8 cellular contexts compared by ENCODE assay signal in the genomic region with DNA sequence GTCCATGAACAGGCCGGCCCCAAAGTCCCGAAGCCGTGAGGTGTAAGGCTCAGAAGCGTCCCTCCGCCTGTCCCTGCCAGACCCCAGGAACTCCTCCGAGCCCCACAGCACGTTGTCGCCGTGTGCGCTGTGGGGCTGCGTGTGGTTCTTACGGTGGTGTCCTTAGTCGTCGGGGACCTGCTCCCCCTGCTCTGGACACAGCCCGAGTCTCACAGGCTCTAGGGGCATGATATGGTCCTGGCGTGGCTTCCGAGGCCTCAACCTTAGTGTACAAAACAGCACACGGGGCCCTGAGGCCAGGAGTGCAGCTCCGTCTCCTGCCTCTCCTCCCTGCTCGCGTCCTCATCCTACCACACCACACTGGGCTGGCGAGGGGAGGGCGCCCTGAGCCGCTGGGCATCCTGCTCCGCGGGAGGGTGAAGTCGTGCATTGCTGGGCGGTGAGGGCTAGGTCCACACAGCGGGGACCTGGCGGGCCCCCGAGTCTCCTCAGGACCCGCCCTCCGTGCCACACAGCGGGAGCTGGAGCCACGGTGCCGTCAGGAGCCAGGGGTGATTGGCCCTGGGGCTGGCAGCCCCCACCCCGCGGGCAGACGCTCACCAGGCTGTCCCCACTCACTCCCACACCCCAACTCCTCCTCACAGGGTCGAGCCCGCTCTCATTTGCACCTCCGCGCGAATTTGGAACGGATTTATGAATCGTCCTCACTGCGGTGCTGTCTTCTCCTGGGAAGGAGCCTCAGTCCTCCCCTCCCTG. TPM values are rescaled to one million over a fixed set of nuclear protein-coding genes. Genes with fewer than 3 reads are reported as not detected.
DNase-seq lines count a peak whose midpoint lies in the region; ATAC-seq, FAIRE-seq and TF ChIP-seq lines count a peak whose summit lies in the region.

No MANE protein-coding gene starts in this region.

- RAD21 ChIA-PET in GM12878 (lab: Charles Lee; ENCODE audit: unreplicated experiment) = interaction anchor here (0.8 to 1.0 kb wide), 2 partner anchors 36 to 68 kb away, joined by 3 read pairs; a partner anchor contains a TSS

- no peak for TF ChIP-seq RAD21 in GM12878 (IDR thresholded peaks at IDR 0.05; ENCODE audit: insufficient read depth, low read depth, low read length)

- no peak for DNase-seq in AG10803 (ENCODE audit: low read depth)
- DNase-seq in GM12878 (ENCODE audit: low read depth, low spot score) = no peak
- DNase-seq in mesenchymal stem cell = peak; percentile 18
- no peak for DNase-seq in epidermal melanocyte (ENCODE audit: insufficient read length, low spot score)
- no peak for DNase-seq in NK-92 treated with Interleukin-12 subunit alpha and Interleukin-12 subunit beta, amount 100 ng/mL, for 24 hours (lab: John Stamatoyannopoulos, UW)

- ATAC-seq in HG02610 (IDR thresholded peaks at IDR 0.05; ENCODE audit: unreplicated experiment) (peak; percentile 1), GM12878 (peak; percentile 3), GM18858 (IDR thresholded peaks at IDR 0.05; ENCODE audit: unreplicated experiment) (no peak), HG03439 (IDR thresholded peaks at IDR 0.05; ENCODE audit: unreplicated experiment) (no peak)

- peak overlapping the region; percentile 84 for H2BK120ac ChIP-seq in mesenchymal stem cell (ENCODE audit: low read depth, low read length)

- WGBS in GM12878 (ENCODE audit: insufficient coverage, insufficient replicate concordance, low lambda C conversion rate, missing lambda C conversion rate) = 46% methylated on average over 47 of the region's 47 CpGs
- WGBS in mesenchymal stem cell = 47% methylated on average over 46 of the region's 47 CpGs

- H3K27me3 ChIP-seq in GM12878 (replicated peaks in 1 of 2; ENCODE audit: control insufficient read depth in 2 of 2, insufficient read depth in 2 of 2, low read length in 1 of 2) = no peaks in the 10 kb centered on the region
- H3K27me3 ChIP-seq in mesenchymal stem cell (ENCODE audit: control insufficient read depth in 1 of 2, insufficient read depth in 1 of 2, low read length in 2 of 2) = peaks cover 0 to 17% of the 10 kb centered on the region in 2 experiments

- no peak for FAIRE-seq in GM12878 (lab: Jason Lieb, UNC)

- peak overlapping the region; percentile 89 for H2AFZ ChIP-seq in GM12878 (ENCODE audit: control insufficient read depth, low read depth, low read length)
- H2AFZ ChIP-seq in mesenchymal stem cell (ENCODE audit: low read depth, low read length) = peak overlapping the region; percentile 82

- H3K27ac ChIP-seq in GM12878 (ENCODE audit: control insufficient read depth, insufficient read depth) (no peak overlapping the region), mesenchymal stem cell (ENCODE audit: low read length, poor library complexity, severe bottlenecking) (no peak overlapping the region)

- H3K79me1 ChIP-seq in mesenchymal stem cell (replicated peaks; ENCODE audit: low read length, poor library complexity, severe bottlenecking) = peaks cover 10% of the 10 kb centered on the region

- H3K4me1 ChIP-seq in GM12878 (ENCODE audit: control insufficient read depth, insufficient read depth, low read length) (peaks cover 24% of the 10 kb centered on the region), mesenchymal stem cell (ENCODE audit: control insufficient read depth, insufficient read depth, low read depth, low read length) (peaks cover 51% of the 10 kb centered on the region)

- H3K4me2 ChIP-seq in GM12878 (ENCODE audit: control insufficient read depth, insufficient read depth) (peak overlapping the region; percentile 87), mesenchymal stem cell (ENCODE audit: low read length, poor library complexity, severe bottlenecking) (peak overlapping the region; percentile 82)

- peak overlapping the region; percentile 6 to 93 for H3K4ac ChIP-seq in mesenchymal stem cell (ENCODE audit: low read depth in 1 of 2, low read length in 2 of 2)

- TF ChIP-seq POLR2A in GM12878 (IDR thresholded peaks at IDR 0.05; ENCODE audit: low read depth, low read length) = no peak

- BruUV-seq in GM12878 (replicated peaks; lab: Mats Ljungman, UMichigan) = no TSS peak

- no peak for TF ChIP-seq EP300 in GM12878 (IDR thresholded peaks at IDR 0.05; ENCODE audit: borderline replicate concordance in 1 of 2, control insufficient read depth in 1 of 2, low read depth in 2 of 2, low read length in 2 of 2)

- peak overlapping the region; percentile 77 for H4K91ac ChIP-seq in mesenchymal stem cell (ENCODE audit: low read length)

- no peaks in the 10 kb centered on the region; the same call in 1 of the 2 replicates for H4K20me1 ChIP-seq in GM12878 (ENCODE audit: control insufficient read depth, insufficient read depth)

- SMC1A ChIA-PET in GM12878 (lab: Charles Lee; ENCODE audit: uncharacterized antibody, unreplicated experiment) = interaction anchor here (1.0 to 1.5 kb wide), 3 partner anchors 11 to 93 kb away, joined by 3 to 6 read pairs (median 3); no protein-coding TSS in a partner anchor

- peak overlapping the region in 1 of 2 experiments; percentile 94 for H3K14ac ChIP-seq in mesenchymal stem cell (ENCODE audit: low read length in 2 of 2)

- TF ChIP-seq CTCF in AG10803 (conservative IDR thresholded peaks at IDR 0.05; ENCODE audit: low read length) = no peak
- TF ChIP-seq CTCF in GM12878 (IDR thresholded peaks at IDR 0.05 in 2 of 3, conservative IDR thresholded peaks at IDR 0.05 in 1 of 3; ENCODE audit: control insufficient read depth in 2 of 3, extremely low read depth in 1 of 3, insufficient read depth in 1 of 3, low read depth in 3 of 3, low read length in 3 of 3) = no peak

- H2AK5ac ChIP-seq in mesenchymal stem cell (ENCODE audit: low read length, severe bottlenecking) = peak overlapping the region; percentile 57

- POLR2A ChIA-PET in GM12878 (lab: Charles Lee) = interaction anchor here (0.6 to 1.6 kb wide), 5 partner anchors 9 to 270 kb away, joined by 3 to 8 read pairs (median 4); a partner anchor contains a TSS

- intact Hi-C loops in GM12878 (cut with micrococcal nuclease; ENCODE audit: unreplicated experiment) = loop anchor here (5.0 kb wide), 2 partner anchors 39 to 56 kb away; a partner anchor contains a TSS

- H3K23ac ChIP-seq in mesenchymal stem cell (ENCODE audit: low read length in 2 of 2) = peak overlapping the region in 1 of 2 experiments; percentile 91

- peak overlapping the region in 1 of 2 experiments; percentile 88 for H2BK12ac ChIP-seq in mesenchymal stem cell (ENCODE audit: low read length in 2 of 2)

- H3K9me3 ChIP-seq in GM12878 (replicated peaks; ENCODE audit: control insufficient read depth, insufficient read depth, low read length) = no peaks in the 10 kb centered on the region
- no peaks in the 10 kb centered on the region for H3K9me3 ChIP-seq in mesenchymal stem cell (ENCODE audit: control insufficient read depth, low read length)

- H2BK5ac ChIP-seq in mesenchymal stem cell (ENCODE audit: low read depth, low read length, poor library complexity, severe bottlenecking) = no peak overlapping the region

- peak overlapping the region; percentile 68 for H3K9ac ChIP-seq in GM12878 (ENCODE audit: control insufficient read depth, insufficient read depth, low read length)
- peak overlapping the region; percentile 79 for H3K9ac ChIP-seq in mesenchymal stem cell (ENCODE audit: low read length)

- peak overlapping the region; percentile 70 for H4K8ac ChIP-seq in mesenchymal stem cell (ENCODE audit: low read length)

- H3K79me2 ChIP-seq in GM12878 (ENCODE audit: control insufficient read depth, insufficient read depth, low read length) = peaks cover 32% of the 10 kb centered on the region

- H3K36me3 ChIP-seq in GM12878 (ENCODE audit: control insufficient read depth in 2 of 2, insufficient read depth in 2 of 2, low read length in 1 of 2) = no peaks in the 10 kb centered on the region
- peaks cover 0 to 29% of the 10 kb centered on the region in 2 experiments for H3K36me3 ChIP-seq in mesenchymal stem cell (ENCODE audit: control insufficient read depth in 1 of 2, insufficient read depth in 2 of 2, low read depth in 1 of 2, low read length in 2 of 2)

- H2BK15ac ChIP-seq in mesenchymal stem cell (ENCODE audit: low read depth, poor library complexity, severe bottlenecking) = no peak overlapping the region

- H3K18ac ChIP-seq in mesenchymal stem cell (ENCODE audit: low read depth in 1 of 2, low read length in 2 of 2) = peak overlapping the region; percentile 49 to 90

- H3K4me3 ChIP-seq in AG10803 (ENCODE audit: low read length) (peak overlapping the region; percentile 58), GM12878 (peak overlapping the region; percentile 73), mesenchymal stem cell (ENCODE audit: insufficient read depth in 1 of 2, low read depth in 1 of 2, low read length in 2 of 2) (peak overlapping the region; percentile 78 to 88)

- CTCF ChIA-PET in GM12878 (lab: Yijun Ruan, JAX) = interaction anchor here (1.1 to 1.9 kb wide), 4 partner anchors 7 to 92 kb away, joined by 4 to 8 read pairs (median 6); no protein-coding TSS in a partner anchor

- in situ Hi-C loops in GM12878 (cut with MboI) = no loop called here

RNA-seq across cellular contexts. Expression of a gene that starts 1.1 kb away (rescaled TPM):
- total RNA-seq in GM12878 (2013; cell fraction: nucleolus; rRNA removed) = 15.6 and 17.5 TPM in 2 replicates
- 8.7 and 8.9 TPM in 2 replicates for total RNA-seq in GM12878 (2014; rRNA removed)
- 6.3 and 6.4 TPM in 2 replicates for total RNA-seq in GM12878 (2014; rRNA removed; fragmentation: Illumina TruSeq; extraction: Trizol)
- total RNA-seq in GM12878 (2021) = 18.1 and 20.1 TPM in 2 replicates
- 6.4 TPM for polyA plus RNA-seq in GM12878 (2011; ENCODE audit: low read depth)
- polyA plus RNA-seq in GM12878 (2011; rRNA removed) = 6.5 and 9.8 TPM in 2 replicates
- 14.8 and 16.6 TPM in 2 replicates for polyA plus RNA-seq in GM12878 (2011; cell fraction: cytosol; rRNA removed)
- 76.6 and 84.7 TPM in 2 replicates for polyA plus RNA-seq in GM12878 (2011; cell fraction: nucleus; rRNA removed)
- 13.3 and 15.1 TPM in 2 replicates for polyA plus RNA-seq in GM12878 (2012)
- polyA plus RNA-seq in GM12878 (2014; fragmentation: Illumina TruSeq; extraction: Trizol) = 7.8 and 9.5 TPM in 2 replicates
- polyA plus RNA-seq in GM12878 (2014; fragmentation: Nextera tagmentation; extraction: Ambion mirVana) = 1 to 10 TPM in 1 of 2 experiments, under 1 TPM in 1; 0.48 to 1.3 TPM
- polyA plus RNA-seq in GM12878 (2014; rRNA removed) = 13.5 and 14.7 TPM in 2 replicates
- polyA plus RNA-seq in GM12878 (2016; fragmentation: Nextera tagmentation; extraction: Ambion mirVana) = 1 to 10 TPM; 2.7 TPM
- polyA minus RNA-seq in GM12878 (2011; rRNA and poly(A)+ RNA removed) = 6.4 and 8.6 TPM in 2 replicates
- 2.8 and 3.4 TPM in 2 replicates for polyA minus RNA-seq in GM12878 (2011; cell fraction: cytosol; rRNA and poly(A)+ RNA removed)
- 5.6 and 7.9 TPM in 2 replicates for polyA minus RNA-seq in GM12878 (2011; cell fraction: nucleus; rRNA and poly(A)+ RNA removed)
- 27.1 TPM for polyA plus RNA-seq in mesenchymal stem cell (2013, experiment 1 of 2)
- polyA plus RNA-seq in mesenchymal stem cell (2013, experiment 2 of 2) = 27.7 TPM

RNA-seq across cellular contexts. Expression of a gene that starts 8.4 kb away (rescaled TPM):
- total RNA-seq in GM12878 (2013; cell fraction: nucleolus; rRNA removed) = 12.5 and 13.6 TPM in 2 replicates
- total RNA-seq in GM12878 (2014; rRNA removed) (75.7 and 88.1 TPM in 2 replicates), GM12878 (2014; rRNA removed; fragmentation: Illumina TruSeq; extraction: Trizol) (37.8 and 40.3 TPM in 2 replicates), GM12878 (2021) (105 TPM in 2 replicates)
- polyA plus RNA-seq in GM12878 (2011; ENCODE audit: low read depth) = 19.6 TPM
- polyA plus RNA-seq in GM12878 (2011; rRNA removed) (23.4 and 49.3 TPM in 2 replicates), GM12878 (2014; fragmentation: Illumina TruSeq; extraction: Trizol) (18.7 and 43.8 TPM in 2 replicates), GM12878 (2014; fragmentation: Nextera tagmentation; extraction: Ambion mirVana) (1 to 10 TPM; 2.7 to 5.2 TPM), GM12878 (2014; rRNA removed) (107 and 124 TPM in 2 replicates), GM12878 (2016; fragmentation: Nextera tagmentation; extraction: Ambion mirVana) (100 to 1,000 TPM; 104 to 119 TPM)
- 67.6 and 105 TPM in 2 replicates for polyA plus RNA-seq in GM12878 (2011; cell fraction: cytosol; rRNA removed)
- 67.8 and 71.5 TPM in 2 replicates for polyA plus RNA-seq in GM12878 (2011; cell fraction: nucleus; rRNA removed)
- 55.9 and 82.4 TPM in 2 replicates for polyA plus RNA-seq in GM12878 (2012)
- 35.3 and 70.7 TPM in 2 replicates for polyA minus RNA-seq in GM12878 (2011; rRNA and poly(A)+ RNA removed)
- polyA minus RNA-seq in GM12878 (2011; cell fraction: cytosol; rRNA and poly(A)+ RNA removed) = 24.8 and 24.9 TPM in 2 replicates
- 10.5 and 11.3 TPM in 2 replicates for polyA minus RNA-seq in GM12878 (2011; cell fraction: nucleus; rRNA and poly(A)+ RNA removed)
- 95.7 TPM for polyA plus RNA-seq in mesenchymal stem cell (2013, experiment 1 of 2)
- 94.0 TPM for polyA plus RNA-seq in mesenchymal stem cell (2013, experiment 2 of 2)

RNA-seq across cellular contexts. Expression of a gene that starts 10.7 kb away (rescaled TPM):
- total RNA-seq in GM12878 (2013; cell fraction: nucleolus; rRNA removed) = 30.0 and 32.9 TPM in 2 replicates
- 35.4 and 38.7 TPM in 2 replicates for total RNA-seq in GM12878 (2014; rRNA removed)
- total RNA-seq in GM12878 (2014; rRNA removed; fragmentation: Illumina TruSeq; extraction: Trizol) = 14.1 and 15.3 TPM in 2 replicates
- total RNA-seq in GM12878 (2021) = 36.0 and 37.8 TPM in 2 replicates
- 16.5 TPM for polyA plus RNA-seq in GM12878 (2011; ENCODE audit: low read depth)
- 5.9 and 8.6 TPM in 2 replicates for polyA plus RNA-seq in GM12878 (2011; rRNA removed)
- polyA plus RNA-seq in GM12878 (2011; cell fraction: cytosol; rRNA removed) = 13.5 and 18.4 TPM in 2 replicates
- 61.4 and 89.1 TPM in 2 replicates for polyA plus RNA-seq in GM12878 (2011; cell fraction: nucleus; rRNA removed)
- polyA plus RNA-seq in GM12878 (2012) = 33.1 and 40.6 TPM in 2 replicates
- polyA plus RNA-seq in GM12878 (2014; fragmentation: Illumina TruSeq; extraction: Trizol) = 6.4 and 17.4 TPM in 2 replicates
- 1 to 10 TPM; 1.2 to 5.4 TPM for polyA plus RNA-seq in GM12878 (2014; fragmentation: Nextera tagmentation; extraction: Ambion mirVana)
- 49.7 and 56.2 TPM in 2 replicates for polyA plus RNA-seq in GM12878 (2014; rRNA removed)
- 10 to 100 TPM; 28.0 to 32.1 TPM for polyA plus RNA-seq in GM12878 (2016; fragmentation: Nextera tagmentation; extraction: Ambion mirVana)
- 35.6 and 60.0 TPM in 2 replicates for polyA minus RNA-seq in GM12878 (2011; rRNA and poly(A)+ RNA removed)
- 26.1 and 26.8 TPM in 2 replicates for polyA minus RNA-seq in GM12878 (2011; cell fraction: cytosol; rRNA and poly(A)+ RNA removed)
- 24.2 and 38.0 TPM in 2 replicates for polyA minus RNA-seq in GM12878 (2011; cell fraction: nucleus; rRNA and poly(A)+ RNA removed)
- polyA plus RNA-seq in mesenchymal stem cell (2013, experiment 1 of 2) = 9.5 TPM
- polyA plus RNA-seq in mesenchymal stem cell (2013, experiment 2 of 2) = 8.5 TPM

RNA-seq across cellular contexts. Expression of a gene that starts 17.5 kb away (rescaled TPM):
- total RNA-seq in GM12878 (2013; cell fraction: nucleolus; rRNA removed) = 42.8 and 47.2 TPM in 2 replicates
- 50.7 and 53.2 TPM in 2 replicates for total RNA-seq in GM12878 (2014; rRNA removed)
- 23.5 and 25.4 TPM in 2 replicates for total RNA-seq in GM12878 (2014; rRNA removed; fragmentation: Illumina TruSeq; extraction: Trizol)
- 56.7 and 57.3 TPM in 2 replicates for total RNA-seq in GM12878 (2021)
- polyA plus RNA-seq in GM12878 (2011; ENCODE audit: low read depth) = 8.4 TPM
- 23.1 and 39.3 TPM in 2 replicates for polyA plus RNA-seq in GM12878 (2011; rRNA removed)
- polyA plus RNA-seq in GM12878 (2011; cell fraction: cytosol; rRNA removed) = 35.7 and 54.3 TPM in 2 replicates
- 196 and 208 TPM in 2 replicates for polyA plus RNA-seq in GM12878 (2011; cell fraction: nucleus; rRNA removed)
- 23.5 and 27.3 TPM in 2 replicates for polyA plus RNA-seq in GM12878 (2012)
- 27.7 and 33.3 TPM in 2 replicates for polyA plus RNA-seq in GM12878 (2014; fragmentation: Illumina TruSeq; extraction: Trizol)
- polyA plus RNA-seq in GM12878 (2014; fragmentation: Nextera tagmentation; extraction: Ambion mirVana) = 1 to 10 TPM in 1 of 2 experiments, under 1 TPM in 1; 0.63 to 1.2 TPM
- 52.6 and 68.7 TPM in 2 replicates for polyA plus RNA-seq in GM12878 (2014; rRNA removed)
- 10 to 100 TPM; 58.2 to 72.0 TPM for polyA plus RNA-seq in GM12878 (2016; fragmentation: Nextera tagmentation; extraction: Ambion mirVana)
- polyA minus RNA-seq in GM12878 (2011; rRNA and poly(A)+ RNA removed) = 28.7 and 37.6 TPM in 2 replicates
- 7.6 and 16.2 TPM in 2 replicates for polyA minus RNA-seq in GM12878 (2011; cell fraction: cytosol; rRNA and poly(A)+ RNA removed)
- 47.8 and 54.3 TPM in 2 replicates for polyA minus RNA-seq in GM12878 (2011; cell fraction: nucleus; rRNA and poly(A)+ RNA removed)
- polyA plus RNA-seq in mesenchymal stem cell (2013, experiment 1 of 2) = 50.1 TPM
- polyA plus RNA-seq in mesenchymal stem cell (2013, experiment 2 of 2) = 48.6 TPM

RNA-seq across cellular contexts. Expression of a gene that starts 18.4 kb away (rescaled TPM):
- total RNA-seq in GM12878 (2013; cell fraction: nucleolus; rRNA removed) = 0.19 TPM in 1 of 2 replicates, not detected in the other
- total RNA-seq in GM12878 (2014; rRNA removed) (not detected in 2 replicates), GM12878 (2014; rRNA removed; fragmentation: Illumina TruSeq; extraction: Trizol) (not detected in 2 replicates), GM12878 (2021) (not detected in 2 replicates)
- not detected for polyA plus RNA-seq in GM12878 (2011; ENCODE audit: low read depth)
- polyA plus RNA-seq in GM12878 (2011; rRNA removed) (not detected in 2 replicates), GM12878 (2014; fragmentation: Illumina TruSeq; extraction: Trizol) (not detected in 2 replicates), GM12878 (2014; fragmentation: Nextera tagmentation; extraction: Ambion mirVana) (not detected), GM12878 (2014; rRNA removed) (not detected in 2 replicates), GM12878 (2016; fragmentation: Nextera tagmentation; extraction: Ambion mirVana) (not detected)
- polyA plus RNA-seq in GM12878 (2011; cell fraction: cytosol; rRNA removed) = not detected in 2 replicates
- not detected in 2 replicates for polyA plus RNA-seq in GM12878 (2011; cell fraction: nucleus; rRNA removed)
- 0.04 and 0.05 TPM in 2 replicates for polyA plus RNA-seq in GM12878 (2012)
- not detected in 2 replicates for polyA minus RNA-seq in GM12878 (2011; rRNA and poly(A)+ RNA removed)
- not detected in 2 replicates for polyA minus RNA-seq in GM12878 (2011; cell fraction: cytosol; rRNA and poly(A)+ RNA removed)
- not detected in 2 replicates for polyA minus RNA-seq in GM12878 (2011; cell fraction: nucleus; rRNA and poly(A)+ RNA removed)
- not detected for polyA plus RNA-seq in mesenchymal stem cell (2013, experiment 1 of 2)
- polyA plus RNA-seq in mesenchymal stem cell (2013, experiment 2 of 2) = not detected

Comparison
In these comparisons a context has a peak if more than half of its experiments do, and no peak if none do; other contexts are left out.
1. ATAC-seq: peak in HG02610 (single experiment) and GM12878 (single experiment); none in GM18858 (single experiment) and HG03439 (single experiment).
2. Peak in every context shown above with its lines, with median percentiles within 50 percentile points of each other: H3K4me3 ChIP-seq.